In the genomic region with DNA sequence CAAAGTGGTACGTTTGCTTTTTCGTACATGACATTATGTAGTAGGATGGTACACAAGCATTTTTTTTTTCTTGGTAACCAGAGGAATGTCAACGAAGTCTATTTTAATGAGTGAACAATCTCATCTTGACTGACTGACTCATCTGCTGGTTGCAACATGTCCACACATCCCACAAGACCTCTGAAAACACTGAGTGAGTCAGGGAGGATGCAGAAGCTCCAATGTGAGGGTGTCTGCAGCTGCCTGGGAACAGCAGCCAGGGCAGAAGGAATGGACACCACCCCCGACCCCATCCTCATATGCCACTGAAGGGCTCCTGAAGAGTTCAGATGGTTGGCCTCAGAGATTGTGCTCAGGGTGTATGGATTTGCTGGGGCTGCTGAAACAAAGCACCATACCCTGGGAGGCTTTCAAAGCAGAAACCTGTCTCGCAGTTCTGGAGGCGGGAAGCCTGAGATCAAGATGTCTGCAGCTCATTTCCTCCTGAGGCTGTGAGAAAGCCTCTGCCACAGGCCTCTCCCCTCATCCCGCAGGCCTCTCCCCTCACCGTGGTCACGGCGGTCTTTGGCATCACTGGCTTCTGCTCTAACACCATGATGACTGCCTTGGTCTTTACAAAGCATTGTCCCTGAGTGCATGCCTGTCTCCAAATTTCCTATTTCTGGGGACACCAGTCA, we compare ENCODE assay signal across 15 cellular contexts.
DNase-seq lines count a peak whose midpoint lies in the region; ATAC-seq and TF ChIP-seq lines count a peak whose summit lies in the region.
"Had no signal": no experiment of that assay in that cellular context is flagged by ENCODE, and none has a peak within 500 bp of the region (broad histone marks: within the 10 kb centered on the region; RNA-seq: fewer than 3 reads in every experiment).

No MANE protein-coding gene starts in this region.

- DNase-seq in AG04449 (ENCODE audit: low read depth, low spot score) (peak; percentile 65), Kasumi-1 (lab: John Stamatoyannopoulos, UW) (peak; percentile 28 to 32), astrocyte of the spinal cord (ENCODE audit: low read depth, low spot score) (peak; percentile 81), left lung (no peak)
- DNase-seq in activated naive CD4-positive, alpha-beta T cell (lab: John Stamatoyannopoulos, UW): no peak
- DNase-seq in stimulated activated CD4-positive, alpha-beta T cell treated with anti-CD3 and anti-CD28 coated beads, Interleukin-4, amount 100 ng/mL, for 4 hours: no peak
- DNase-seq: activated CD8-positive, alpha-beta memory T cell treated with anti-CD3 and anti-CD28 coated beads, Interleukin-2, amount 50 U/mL, for 48 hours; central memory CD4-positive, alpha-beta T cell; glutamatergic neuron; mucosa of descending colon; NCI-H774 had no signal

- no peaks in the 10 kb centered on the region for H3K4me1 ChIP-seq in left lung
- H3K4me1 ChIP-seq: BLaER1 had no signal

- H3K4me3 ChIP-seq in AG04449 (ENCODE audit: low read depth, low read length) (no peak overlapping the region), astrocyte of the spinal cord (ENCODE audit: low read depth, low read length) (no peak overlapping the region), left lung (no peak overlapping the region)
- H3K4me3 ChIP-seq: BLaER1, mucosa of descending colon had no signal

- intact Hi-C loops in left lung (cut with DNase I): no loop called here

- no peaks in the 10 kb centered on the region for H3K36me3 ChIP-seq in left lung
- H3K36me3 ChIP-seq: BLaER1 had no signal

- CTCF ChIA-PET in AG04449 (lab: Yijun Ruan, JAX): no interaction called here

- ATAC-seq in left lung (peak; percentile 57), HG03045 (IDR thresholded peaks at IDR 0.05; ENCODE audit: unreplicated experiment) (no peak), GM19455 (IDR thresholded peaks at IDR 0.05; ENCODE audit: unreplicated experiment) (no peak)
- ATAC-seq: mucosa of descending colon had no signal

- POLR2A ChIA-PET in AG04449 (lab: Yijun Ruan, JAX): interaction anchor here (1.0 kb wide), 1 partner anchor 13 kb away, joined by 3 read pairs; no protein-coding TSS in a partner anchor

- H3K9me3 ChIP-seq in left lung: no peaks in the 10 kb centered on the region
- H3K9me3 ChIP-seq: BLaER1, mucosa of descending colon had no signal

- H3K27ac ChIP-seq in left lung: no peak overlapping the region
- H3K27ac ChIP-seq: BLaER1, KMS-11 had no signal

- in situ Hi-C loops in astrocyte of the spinal cord (cut with HindIII; ENCODE audit: low sequenced_read_pairs): no loop called here

- TF ChIP-seq CTCF in AG04449 (IDR thresholded peaks at IDR 0.05; ENCODE audit: insufficient read depth, low read length, missing control alignments) (no peak), astrocyte of the spinal cord (IDR thresholded peaks at IDR 0.05; ENCODE audit: low read depth, low read length) (no peak), left lung (IDR thresholded peaks at IDR 0.05) (no peak)

- no peaks in the 10 kb centered on the region for H3K27me3 ChIP-seq in left lung
- H3K27me3 ChIP-seq: BLaER1 had no signal

Comparison
In these comparisons a context has a peak if more than half of its experiments do, and no peak if none do; other contexts are left out.
1. DNase-seq: peak in AG04449 (single experiment), Kasumi-1 (2 of 2) and astrocyte of the spinal cord (single experiment); none in left lung (0 of 2), activated naive CD4-positive, alpha-beta T cell (0 of 4) and stimulated activated CD4-positive, alpha-beta T cell treated with anti-CD3 and anti-CD28 coated beads, Interleukin-4, amount 100 ng/mL, for 4 hours (0 of 2).